1 cellular context compared by ENCODE assay signal in genomic region chr13:93220073-93220472, GRCh38.
TF ChIP-seq lines count a peak whose summit lies in the region.

No MANE protein-coding gene starts in this region.

TF ChIP-seq in HEK293, 187 proteins besides CTCF, POLR2A, EP300 and RAD21 (continued from another document):
- TF ChIP-seq GFI1B (tag by site-specific recombination; IDR thresholded peaks at IDR 0.05) = no peak
